1 cellular context compared by ENCODE assay signal in genomic region chr1:92786298-92786901, GRCh38.
TF ChIP-seq lines count a peak whose summit lies in the region.

No MANE protein-coding gene starts in this region.

TF ChIP-seq in SK-N-SH, 30 proteins besides CTCF, POLR2A, EP300 and RAD21 (continued from another document):
- TF ChIP-seq NRF1 (IDR thresholded peaks at IDR 0.05; ENCODE audit: low read depth, low read length), result no peak
